10 cellular contexts compared by ENCODE assay signal in genomic region chr1:153616144-153616884, GRCh38. TPM values are rescaled to one million over a fixed set of nuclear protein-coding genes. Genes with fewer than 3 reads are reported as not detected.
DNase-seq lines count a peak whose midpoint lies in the region; ATAC-seq and TF ChIP-seq lines count a peak whose summit lies in the region.
"Had no signal": no experiment of that assay in that cellular context is flagged by ENCODE, and none has a peak within 500 bp of the region (broad histone marks: within the 10 kb centered on the region; RNA-seq: fewer than 3 reads in every experiment).

Gene S100A14, minus strand, starts transcription at chr1:153616325. Its CDS starts 467 bp downstream, at chr1:153615858.

- peak within 1 kb of the TSS; percentile 2 for H3K4me3 Mint-ChIP-seq in activated naive CD8-positive, alpha-beta T cell treated with anti-CD3 and anti-CD28 coated beads for 36 hours
- no peak within 1 kb of the TSS for H3K4me3 Mint-ChIP-seq in activated naive CD8-positive, alpha-beta T cell treated with anti-CD3 and anti-CD28 coated beads, Interleukin-2, amount 50 U/mL, for 24 hours
- H3K4me3 Mint-ChIP-seq in endothelial cell (ENCODE audit: unreplicated experiment) = no peak within 1 kb of the TSS

- H3K27me3 Mint-ChIP-seq in activated naive CD8-positive, alpha-beta T cell treated with anti-CD3 and anti-CD28 coated beads for 36 hours = no peaks in the 10 kb centered on the region
- H3K27me3 Mint-ChIP-seq in activated naive CD8-positive, alpha-beta T cell treated with anti-CD3 and anti-CD28 coated beads, Interleukin-2, amount 50 U/mL, for 24 hours = no peaks in the 10 kb centered on the region
- peaks cover 14% of the 10 kb centered on the region for H3K27me3 Mint-ChIP-seq in endothelial cell (ENCODE audit: unreplicated experiment)

- H3K9me3 ChIP-seq in mucosa of descending colon = no peaks in the 10 kb centered on the region

- DNase-seq in activated naive CD8-positive, alpha-beta T cell treated with anti-CD3 and anti-CD28 coated beads for 36 hours = no peak
- DNase-seq in activated naive CD8-positive, alpha-beta T cell treated with anti-CD3 and anti-CD28 coated beads, Interleukin-2, amount 50 U/mL, for 24 hours = no peak
- DNase-seq in endothelial cell (ENCODE audit: low spot score) = no peak
- peak; percentile 93 to 96 (median 94) for DNase-seq in mucosa of descending colon
- DNase-seq in ureter (ENCODE audit: low spot score) = peak; percentile 77
- no peak for DNase-seq in T-helper 1 cell
- no peak for DNase-seq in T-helper 9 cell
- DNase-seq: NCI-H446 treated with DMSO at 0.1 percent for 48 hours had no signal

- H3K36me3 ChIP-seq in mucosa of descending colon (ENCODE audit: low read depth) = no peaks in the 10 kb centered on the region

- ATAC-seq in activated naive CD8-positive, alpha-beta T cell treated with anti-CD3 and anti-CD28 coated beads, Interleukin-2, amount 50 U/mL, for 24 hours = no peak
- peak; percentile 79 for ATAC-seq in mucosa of descending colon
- no peak for ATAC-seq in GM21825 (IDR thresholded peaks at IDR 0.05; ENCODE audit: unreplicated experiment)

- peaks cover 17% of the 10 kb centered on the region for H3K4me1 ChIP-seq in mucosa of descending colon (ENCODE audit: low read depth)

- no peak within 1 kb of the TSS for H3K27ac Mint-ChIP-seq in activated naive CD8-positive, alpha-beta T cell treated with anti-CD3 and anti-CD28 coated beads for 36 hours
- no peak within 1 kb of the TSS for H3K27ac Mint-ChIP-seq in activated naive CD8-positive, alpha-beta T cell treated with anti-CD3 and anti-CD28 coated beads, Interleukin-2, amount 50 U/mL, for 24 hours
- H3K27ac Mint-ChIP-seq in endothelial cell (ENCODE audit: unreplicated experiment) = peak within 1 kb of the TSS; percentile 31

- no peaks in the 10 kb centered on the region for H3K9me3 Mint-ChIP-seq in activated naive CD8-positive, alpha-beta T cell treated with anti-CD3 and anti-CD28 coated beads for 36 hours
- no peaks in the 10 kb centered on the region for H3K9me3 Mint-ChIP-seq in activated naive CD8-positive, alpha-beta T cell treated with anti-CD3 and anti-CD28 coated beads, Interleukin-2, amount 50 U/mL, for 24 hours
- no peaks in the 10 kb centered on the region for H3K9me3 Mint-ChIP-seq in endothelial cell (ENCODE audit: unreplicated experiment)

- H3K36me3 Mint-ChIP-seq in activated naive CD8-positive, alpha-beta T cell treated with anti-CD3 and anti-CD28 coated beads for 36 hours = no peaks in the 10 kb centered on the region
- H3K36me3 Mint-ChIP-seq in activated naive CD8-positive, alpha-beta T cell treated with anti-CD3 and anti-CD28 coated beads, Interleukin-2, amount 50 U/mL, for 24 hours (ENCODE audit: low read depth) = no peaks in the 10 kb centered on the region
- peaks cover 12% of the 10 kb centered on the region for H3K36me3 Mint-ChIP-seq in endothelial cell (ENCODE audit: low read depth, unreplicated experiment)

- no peak within 1 kb of the TSS for H3K4me3 ChIP-seq in mucosa of descending colon

- intact Hi-C loops in mucosa of descending colon (cut with DNase I, micrococcal nuclease) = no loop called here

- H3K4me1 Mint-ChIP-seq in activated naive CD8-positive, alpha-beta T cell treated with anti-CD3 and anti-CD28 coated beads for 36 hours = peaks cover 2% of the 10 kb centered on the region
- H3K4me1 Mint-ChIP-seq in activated naive CD8-positive, alpha-beta T cell treated with anti-CD3 and anti-CD28 coated beads, Interleukin-2, amount 50 U/mL, for 24 hours = peaks cover 3% of the 10 kb centered on the region
- H3K4me1 Mint-ChIP-seq in endothelial cell (ENCODE audit: unreplicated experiment) = peaks cover 10% of the 10 kb centered on the region

- TF ChIP-seq CTCF in endothelial cell (IDR thresholded peaks at IDR 0.05; ENCODE audit: unreplicated experiment) (no peak), mucosa of descending colon (IDR thresholded peaks at IDR 0.05) (no peak)

RNA-seq across cellular contexts. Expression of gene S100A14, which starts in this region (rescaled TPM):
- total RNA-seq in activated naive CD8-positive, alpha-beta T cell treated with anti-CD3 and anti-CD28 coated beads for 36 hours = not detected
- total RNA-seq in endothelial cell (ENCODE audit: unreplicated experiment) (not detected), mucosa of descending colon (100 to 1,000 TPM; 122 to 361 (median 325) TPM), ureter (51.3 TPM)
- total RNA-seq: fibroblast of villous mesenchyme had no signal

Comparison
In these comparisons a context has a peak if more than half of its experiments do, and no peak if none do; other contexts are left out.
1. RNA of gene S100A14 (total RNA-seq): 122 to 361 TPM in mucosa of descending colon and 51.3 TPM in ureter (single experiment); not detected in endothelial cell (single experiment) and not detected in activated naive CD8-positive, alpha-beta T cell treated with anti-CD3 and anti-CD28 coated beads for 36 hours; every median in the first group is over 10 times any median in the second.
2. DNase-seq: peak in mucosa of descending colon (3 of 3) and ureter (single experiment); none in activated naive CD8-positive, alpha-beta T cell treated with anti-CD3 and anti-CD28 coated beads for 36 hours (single experiment), activated naive CD8-positive, alpha-beta T cell treated with anti-CD3 and anti-CD28 coated beads, Interleukin-2, amount 50 U/mL, for 24 hours (single experiment), endothelial cell (single experiment), T-helper 1 cell (0 of 5) and T-helper 9 cell (single experiment).